20 cellular contexts compared by ENCODE assay signal in the genomic region with DNA sequence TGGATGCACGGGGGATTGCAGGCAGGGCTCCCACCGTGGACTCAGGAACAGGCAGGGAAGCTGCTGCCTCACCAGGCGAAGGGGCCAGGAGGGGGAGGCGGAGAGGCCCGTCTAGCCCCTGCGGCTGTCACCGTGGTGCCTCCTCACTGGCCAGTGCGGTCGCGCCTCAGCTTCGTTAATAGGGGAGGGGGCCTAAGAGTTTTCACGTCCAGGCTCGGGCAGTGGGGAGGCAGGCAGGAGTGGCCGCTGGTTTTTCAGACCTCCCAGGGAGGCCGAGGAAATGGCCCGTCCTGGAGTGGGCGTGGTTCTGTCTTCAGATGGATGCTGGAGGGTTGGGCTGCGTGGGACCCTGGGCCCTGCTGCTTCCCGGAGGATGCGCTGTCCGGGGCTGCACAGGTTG.
"Had no signal": no experiment of that assay in that cellular context is flagged by ENCODE, and none has a peak within 500 bp of the region (broad histone marks: within the 10 kb centered on the region; RNA-seq: fewer than 3 reads in every experiment).

No MANE protein-coding gene starts in this region.

- FAIRE-seq: keratinocyte had no signal

- H3K4me2 ChIP-seq: smooth muscle cell had no signal

- H3K4me1 ChIP-seq: breast epithelium, gastroesophageal sphincter, heart right ventricle, right atrium auricular region, suprapubic skin had no signal

- H3K27me3 ChIP-seq: breast epithelium, right atrium auricular region had no signal

- DNase-seq: activated CD4-positive, alpha-beta T cell treated with anti-CD3 and anti-CD28 coated beads, Interleukin-2, amount 50 U/mL, for 48 hours; activated T-cell treated with anti-CD3 and anti-CD28 coated beads, Interleukin-2, amount 50 U/mL, for 4 hours; dermis blood vessel endothelial cell; erythroblast; heart right ventricle; left ventricle myocardium superior; mesendoderm; stimulated activated naive CD8-positive, alpha-beta T cell treated with anti-CD3 and anti-CD28 coated beads, Interleukin-15, Interleukin-2, amounts not matched to agents 100 U/mL and 50 U/mL, for 24 hours; T-helper 1 cell; T1000; trophoblast cell had no signal

- H3K4me3 ChIP-seq: breast epithelium, gastroesophageal sphincter, heart right ventricle, right atrium auricular region, smooth muscle cell, suprapubic skin had no signal

- H3K9me3 ChIP-seq: breast epithelium, gastroesophageal sphincter, heart right ventricle, right atrium auricular region, suprapubic skin had no signal

- H3K36me3 ChIP-seq: breast epithelium, gastroesophageal sphincter, heart right ventricle, right atrium auricular region, suprapubic skin had no signal

- H3K27ac ChIP-seq: breast epithelium, gastroesophageal sphincter, heart right ventricle, right atrium auricular region, suprapubic skin had no signal

- H3K27ac Mint-ChIP-seq: nephron, progenitor cell of endocrine pancreas had no signal

- ATAC-seq: activated T-cell treated with anti-CD3 and anti-CD28 coated beads, Interleukin-2, amount 50 U/mL, for 4 hours; gastroesophageal sphincter; heart right ventricle; left ventricle myocardium superior; SK-N-SH treated with all-trans-retinoic acid at 6 μM for 48 hours; stimulated activated naive CD8-positive, alpha-beta T cell treated with anti-CD3 and anti-CD28 coated beads, Interleukin-15, Interleukin-2, amounts not matched to agents 100 U/mL and 50 U/mL, for 24 hours had no signal

- H3K9me3 Mint-ChIP-seq: activated T-cell treated with anti-CD3 and anti-CD28 coated beads, Interleukin-2, amount 50 U/mL, for 4 hours; nephron had no signal

- H3K4me3 Mint-ChIP-seq: activated T-cell treated with anti-CD3 and anti-CD28 coated beads, Interleukin-2, amount 50 U/mL, for 4 hours; nephron had no signal
